In genomic region chr17:80586464-80587228, GRCh38 we compare ENCODE assay signal across 14 cellular contexts. TPM values are rescaled to one million over a fixed set of nuclear protein-coding genes. Genes with fewer than 3 reads are reported as not detected.
DNase-seq lines count a peak whose midpoint lies in the region; ATAC-seq, FAIRE-seq and TF ChIP-seq lines count a peak whose summit lies in the region.
"Had no signal": no experiment of that assay in that cellular context is flagged by ENCODE, and none has a peak within 500 bp of the region (broad histone marks: within the 10 kb centered on the region; RNA-seq: fewer than 3 reads in every experiment).

No MANE protein-coding gene starts in this region.

- POLR2A ChIA-PET in activated CD4-positive, alpha-beta T cell treated with anti-CD3 and anti-CD28 coated beads for 36 hours (lab: Charles Lee) = no interaction called here

- CTCF ChIA-PET in activated CD4-positive, alpha-beta T cell treated with anti-CD3 and anti-CD28 coated beads for 36 hours (lab: Charles Lee) = interaction anchor here (1.0 kb wide), 1 partner anchor 11 kb away, joined by 4 read pairs; no protein-coding TSS in a partner anchor

- H3K27me3 ChIP-seq in gastrocnemius medialis = no peaks in the 10 kb centered on the region
- H3K27me3 ChIP-seq: heart left ventricle, right atrium auricular region had no signal

- peak overlapping the region; percentile 80 for H3K27ac Mint-ChIP-seq in activated CD4-positive, alpha-beta T cell treated with anti-CD3 and anti-CD28 coated beads for 36 hours
- H3K27ac Mint-ChIP-seq in chondrocyte (ENCODE audit: unreplicated experiment) = peak overlapping the region; percentile 88
- H3K27ac Mint-ChIP-seq: IgD-negative memory B cell had no signal

- H3K9me3 ChIP-seq in gastrocnemius medialis = no peaks in the 10 kb centered on the region
- H3K9me3 ChIP-seq: heart left ventricle, right atrium auricular region had no signal

- TF ChIP-seq CTCF in chondrocyte (IDR thresholded peaks at IDR 0.05) (no peak), gastrocnemius medialis (IDR thresholded peaks at IDR 0.05 in 4 of 5, conservative IDR thresholded peaks at IDR 0.05 in 1 of 5) (no peak)

- H3K27ac ChIP-seq in gastrocnemius medialis = peak overlapping the region; percentile 57 to 81 (median 71)
- H3K27ac ChIP-seq: heart left ventricle, right atrium auricular region, SK-N-MC had no signal

- DNase-seq in activated CD4-positive, alpha-beta T cell treated with anti-CD3 and anti-CD28 coated beads for 36 hours = peak; percentile 27
- DNase-seq in activated CD4-positive, alpha-beta T cell treated with anti-CD3 and anti-CD28 coated beads for 4 hours = no peak
- DNase-seq in NCI-H748 treated with DMSO at 0.1 percent for 48 hours (lab: John Stamatoyannopoulos, UW) (peak; percentile 11), chondrocyte (ENCODE audit: low spot score) (no peak), gastrocnemius medialis (peak; percentile 64 to 80), frontal cortex (ENCODE audit: low spot score in 2 of 2) (no peak), germinal center (ENCODE audit: low spot score) (no peak)
- DNase-seq: cortex of kidney, heart left ventricle, NCI-H2081 had no signal

- no peaks in the 10 kb centered on the region for H3K36me3 ChIP-seq in gastrocnemius medialis
- H3K36me3 ChIP-seq: heart left ventricle, right atrium auricular region had no signal

- no peaks in the 10 kb centered on the region for H3K27me3 Mint-ChIP-seq in activated CD4-positive, alpha-beta T cell treated with anti-CD3 and anti-CD28 coated beads for 36 hours
- no peaks in the 10 kb centered on the region for H3K27me3 Mint-ChIP-seq in chondrocyte (ENCODE audit: low read depth)
- H3K27me3 Mint-ChIP-seq: IgD-negative memory B cell had no signal

- peak; percentile 40 for ATAC-seq in activated CD4-positive, alpha-beta T cell treated with anti-CD3 and anti-CD28 coated beads for 36 hours
- ATAC-seq in gastrocnemius medialis (peak; percentile 95 to 96), GM19467 (IDR thresholded peaks at IDR 0.05; ENCODE audit: unreplicated experiment) (no peak)

- in situ Hi-C loops in gastrocnemius medialis (cut with MboI; ENCODE audit: low sequenced_read_pairs in 4 of 4) = no loop called here

- H3K36me3 Mint-ChIP-seq in activated CD4-positive, alpha-beta T cell treated with anti-CD3 and anti-CD28 coated beads for 36 hours (ENCODE audit: low read depth) = peaks cover 8% of the 10 kb centered on the region
- peaks cover 3% of the 10 kb centered on the region for H3K36me3 Mint-ChIP-seq in chondrocyte (ENCODE audit: low read depth)

- peaks cover 0 to 10% of the 10 kb centered on the region in 2 donors for H3K4me1 ChIP-seq in gastrocnemius medialis
- H3K4me1 ChIP-seq: heart left ventricle, right atrium auricular region had no signal

- no peak for FAIRE-seq in frontal cortex (lab: Jason Lieb, UNC)

- intact Hi-C loops in activated CD4-positive, alpha-beta T cell treated with anti-CD3 and anti-CD28 coated beads for 36 hours (cut with DNase I, micrococcal nuclease) = no loop called here
- intact Hi-C loops in gastrocnemius medialis (cut with DNase I; ENCODE audit: low total_unique reads) = no loop called here

- TF ChIP-seq POLR2A in gastrocnemius medialis (IDR thresholded peaks at IDR 0.05) = peak; percentile 6 to 30

- peaks cover 57% of the 10 kb centered on the region for H3K4me1 Mint-ChIP-seq in activated CD4-positive, alpha-beta T cell treated with anti-CD3 and anti-CD28 coated beads for 36 hours
- peaks cover 50% of the 10 kb centered on the region for H3K4me1 Mint-ChIP-seq in chondrocyte (ENCODE audit: low read depth)

- no peaks in the 10 kb centered on the region for H3K9me3 Mint-ChIP-seq in activated CD4-positive, alpha-beta T cell treated with anti-CD3 and anti-CD28 coated beads for 36 hours (ENCODE audit: low read depth)
- no peaks in the 10 kb centered on the region for H3K9me3 Mint-ChIP-seq in chondrocyte (ENCODE audit: low read depth)
- H3K9me3 Mint-ChIP-seq: IgD-negative memory B cell had no signal

- peak overlapping the region; percentile 14 for H3K4me3 Mint-ChIP-seq in activated CD4-positive, alpha-beta T cell treated with anti-CD3 and anti-CD28 coated beads for 36 hours
- H3K4me3 Mint-ChIP-seq in chondrocyte (ENCODE audit: unreplicated experiment) = peak overlapping the region; percentile 67
- H3K4me3 Mint-ChIP-seq: IgD-negative memory B cell had no signal

- peak overlapping the region; percentile 19 to 39 (median 22) for H3K4me3 ChIP-seq in gastrocnemius medialis
- H3K4me3 ChIP-seq: heart left ventricle, right atrium auricular region, SK-N-MC had no signal

RNA-seq across cellular contexts. Expression of gene RPTOR, which starts 42.0 kb away (rescaled TPM):
- total RNA-seq in activated CD4-positive, alpha-beta T cell treated with anti-CD3 and anti-CD28 coated beads for 36 hours = 10 to 100 TPM; 48.6 to 58.1 TPM
- 30.7 to 44.8 TPM (median 30.9 TPM) in 3 replicates for total RNA-seq in chondrocyte
- total RNA-seq in gastrocnemius medialis = 10 to 100 TPM; 47.6 to 56.9 (median 55.4) TPM
- total RNA-seq in frontal cortex = 12.2 TPM

Comparison
In these comparisons a context has a peak if more than half of its experiments do, and no peak if none do; other contexts are left out.
1. DNase-seq: peak in activated CD4-positive, alpha-beta T cell treated with anti-CD3 and anti-CD28 coated beads for 36 hours (single experiment), NCI-H748 treated with DMSO at 0.1 percent for 48 hours (single experiment) and gastrocnemius medialis (2 of 2); none in activated CD4-positive, alpha-beta T cell treated with anti-CD3 and anti-CD28 coated beads for 4 hours (0 of 2), chondrocyte (single experiment), frontal cortex (0 of 2) and germinal center (single experiment).